9 cellular contexts compared by ENCODE assay signal in genomic region chr6:131281471-131282270, GRCh38.
DNase-seq lines count a peak whose midpoint lies in the region; FAIRE-seq and TF ChIP-seq lines count a peak whose summit lies in the region.
"Had no signal": no experiment of that assay in that cellular context is flagged by ENCODE, and none has a peak within 500 bp of the region (broad histone marks: within the 10 kb centered on the region; RNA-seq: fewer than 3 reads in every experiment).

No MANE protein-coding gene starts in this region.

- peak; percentile 64 for DNase-seq in ELF-1 (ENCODE audit: low read depth, low spot score)
- peak; percentile 57 for DNase-seq in SIG-M5 (lab: John Stamatoyannopoulos, UW)
- DNase-seq in activated naive CD4-positive, alpha-beta T cell treated with anti-CD3 and anti-CD28 coated beads, Interleukin-2, amount 50 U/mL, for 16 hours, result peak; percentile 53
- DNase-seq in stimulated activated CD4-positive, alpha-beta T cell treated with anti-CD3 and anti-CD28 coated beads, TNF-alpha, amount 100 ng/mL, for 48 hours (ENCODE audit: low read depth in 3 of 3), result peak; percentile 6 to 27 (median 21)
- no peak for DNase-seq in GM12892 (ENCODE audit: insufficient read length)
- no peak for DNase-seq in DMS53 treated with DMSO at 0.1 percent for 48 hours (lab: John Stamatoyannopoulos, UW; ENCODE audit: unreplicated experiment)
- DNase-seq in chondrocyte (ENCODE audit: low spot score), result no peak

- TF ChIP-seq CTCF in chondrocyte (IDR thresholded peaks at IDR 0.05), result no peak

- no peaks in the 10 kb centered on the region for H3K27me3 ChIP-seq in layer of hippocampus (ENCODE audit: control insufficient read depth, insufficient read depth, low read length)
- H3K27me3 ChIP-seq: ascending aorta had no signal

- H3K27me3 Mint-ChIP-seq in chondrocyte (ENCODE audit: low read depth), result no peaks in the 10 kb centered on the region

- H3K36me3 Mint-ChIP-seq in chondrocyte (ENCODE audit: low read depth), result no peaks in the 10 kb centered on the region

- H3K4me3 Mint-ChIP-seq in chondrocyte (ENCODE audit: unreplicated experiment), result no peak overlapping the region

- no peak overlapping the region for H3K27ac Mint-ChIP-seq in chondrocyte (ENCODE audit: unreplicated experiment)

- no peak for TF ChIP-seq POLR2A in GM12892 (IDR thresholded peaks at IDR 0.05; ENCODE audit: low read depth, low read length)

- no peak for FAIRE-seq in GM12892 (lab: Jason Lieb, UNC)

- H3K9me3 Mint-ChIP-seq in chondrocyte (ENCODE audit: low read depth), result no peaks in the 10 kb centered on the region

- no peaks in the 10 kb centered on the region for H3K4me1 Mint-ChIP-seq in chondrocyte (ENCODE audit: low read depth)

- peak overlapping the region; percentile 71 for H3K27ac ChIP-seq in layer of hippocampus (ENCODE audit: low read depth, low read length)
- H3K27ac ChIP-seq: ascending aorta had no signal

Comparison
In these comparisons a context has a peak if more than half of its experiments do, and no peak if none do; other contexts are left out.
1. DNase-seq: peak in ELF-1 (single experiment), SIG-M5 (single experiment), activated naive CD4-positive, alpha-beta T cell treated with anti-CD3 and anti-CD28 coated beads, Interleukin-2, amount 50 U/mL, for 16 hours (single experiment) and stimulated activated CD4-positive, alpha-beta T cell treated with anti-CD3 and anti-CD28 coated beads, TNF-alpha, amount 100 ng/mL, for 48 hours (3 of 3); none in GM12892 (single experiment), DMS53 treated with DMSO at 0.1 percent for 48 hours (single experiment) and chondrocyte (single experiment).